In the genomic region with DNA sequence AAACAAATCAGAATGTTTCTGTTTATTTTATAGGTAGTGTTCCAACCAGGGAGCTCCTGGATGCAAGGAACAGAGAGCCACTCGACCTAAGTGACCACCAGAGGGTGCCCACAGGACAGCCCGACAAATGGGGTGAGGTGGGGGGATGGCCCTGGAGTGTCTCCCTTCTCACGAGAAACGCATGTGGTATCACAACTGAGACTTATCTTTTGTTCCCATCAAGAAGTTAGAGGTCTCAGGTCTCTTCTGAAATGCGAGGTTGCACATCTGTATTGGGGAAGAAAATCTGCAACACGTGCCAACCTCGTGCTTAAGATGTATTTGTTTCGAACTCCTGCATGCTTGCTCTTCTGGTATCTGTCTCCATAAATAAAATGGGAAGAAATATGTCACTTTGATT, we compare ENCODE assay signal across 9 cellular contexts.
DNase-seq lines count a peak whose midpoint lies in the region; ATAC-seq and TF ChIP-seq lines count a peak whose summit lies in the region.
"Had no signal": no experiment of that assay in that cellular context is flagged by ENCODE, and none has a peak within 500 bp of the region (broad histone marks: within the 10 kb centered on the region; RNA-seq: fewer than 3 reads in every experiment).

No MANE protein-coding gene starts in this region.

- H3K36me3 ChIP-seq in mesenchymal stem cell (ENCODE audit: control insufficient read depth in 1 of 2, insufficient read depth in 2 of 2, low read depth in 1 of 2, low read length in 2 of 2), result no peaks in the 10 kb centered on the region
- no peaks in the 10 kb centered on the region for H3K36me3 ChIP-seq in vagina

- no peak overlapping the region for H3K27ac Mint-ChIP-seq in CD4-positive, alpha-beta T cell

- peaks cover 4% of the 10 kb centered on the region for H3K4me1 Mint-ChIP-seq in CD4-positive, alpha-beta T cell (ENCODE audit: low read depth)

- H3K36me3 Mint-ChIP-seq in CD4-positive, alpha-beta T cell (ENCODE audit: low read depth), result no peaks in the 10 kb centered on the region

- H2BK15ac ChIP-seq in mesenchymal stem cell (ENCODE audit: low read depth, poor library complexity, severe bottlenecking), result no peak overlapping the region

- no peaks in the 10 kb centered on the region for H3K79me1 ChIP-seq in mesenchymal stem cell (replicated peaks; ENCODE audit: low read length, poor library complexity, severe bottlenecking)

- no peak overlapping the region for H3K14ac ChIP-seq in mesenchymal stem cell (ENCODE audit: low read length in 2 of 2)

- in situ Hi-C loops in astrocyte of the spinal cord (cut with HindIII; ENCODE audit: low sequenced_read_pairs), result no loop called here

- TF ChIP-seq CTCF in astrocyte of the spinal cord (IDR thresholded peaks at IDR 0.05; ENCODE audit: low read depth, low read length) (peak; percentile 59), vagina (IDR thresholded peaks at IDR 0.05) (no peak)
- no peak for TF ChIP-seq CTCF in CD4-positive, alpha-beta T cell (IDR thresholded peaks at IDR 0.05)

- 43% methylated on average over 8 of the region's 8 CpGs for WGBS in mesenchymal stem cell

- H3K27me3 ChIP-seq in mesenchymal stem cell (ENCODE audit: control insufficient read depth in 1 of 2, insufficient read depth in 1 of 2, low read length in 2 of 2) (no peaks in the 10 kb centered on the region), vagina (no peaks in the 10 kb centered on the region)
- H3K27me3 ChIP-seq in CD4-positive, alpha-beta T cell (ENCODE audit: control insufficient read depth, insufficient read depth, low read length), result no peaks in the 10 kb centered on the region

- no peak overlapping the region for H3K4me2 ChIP-seq in mesenchymal stem cell (ENCODE audit: low read length, poor library complexity, severe bottlenecking)

- ATAC-seq in HG03354 (IDR thresholded peaks at IDR 0.05; ENCODE audit: poor library complexity, severe bottlenecking, unreplicated experiment), result peak; percentile 55
- ATAC-seq in HG03097 (IDR thresholded peaks at IDR 0.05; ENCODE audit: low FRiP score, unreplicated experiment), result no peak
- ATAC-seq in CD4-positive, alpha-beta T cell (ENCODE audit: poor library complexity), result no peak

- no peak overlapping the region for H3K4me3 Mint-ChIP-seq in CD4-positive, alpha-beta T cell

- H3K9ac ChIP-seq in mesenchymal stem cell (ENCODE audit: low read length), result no peak overlapping the region

- DNase-seq in DMS 273 treated with DMSO at 0.1 percent for 48 hours (lab: John Stamatoyannopoulos, UW), result peak; percentile 7
- peak; percentile 20 for DNase-seq in astrocyte of the spinal cord (ENCODE audit: low read depth, low spot score)
- peak; percentile 44 for DNase-seq in mesenchymal stem cell
- no peak for DNase-seq in activated CD8-positive, alpha-beta memory T cell treated with anti-CD3 and anti-CD28 coated beads, Interleukin-2, amount 50 U/mL, for 48 hours
- no peak for DNase-seq in vagina (ENCODE audit: extremely low spot score in 2 of 2)
- DNase-seq in CD4-positive, alpha-beta T cell, result no peak

- no peaks in the 10 kb centered on the region for H3K9me3 ChIP-seq in mesenchymal stem cell (ENCODE audit: control insufficient read depth, low read length)
- H3K9me3 ChIP-seq in vagina, result no peaks in the 10 kb centered on the region
- H3K9me3 ChIP-seq in CD4-positive, alpha-beta T cell (ENCODE audit: control insufficient read depth, low read length), result no peaks in the 10 kb centered on the region

- intact Hi-C loops in vagina (cut with DNase I), result no loop called here
- intact Hi-C loops in CD4-positive, alpha-beta T cell (cut with DNase I, micrococcal nuclease), result no loop called here

- no peak overlapping the region for H2BK12ac ChIP-seq in mesenchymal stem cell (ENCODE audit: low read length in 2 of 2)

- H3K27ac ChIP-seq in mesenchymal stem cell (ENCODE audit: low read length, poor library complexity, severe bottlenecking) (no peak overlapping the region), vagina (no peak overlapping the region)
- H3K27ac ChIP-seq in CD4-positive, alpha-beta T cell (ENCODE audit: low read depth, low read length), result no peak overlapping the region
- H3K27ac ChIP-seq: HL-60 had no signal

- no peak overlapping the region for H3K23ac ChIP-seq in mesenchymal stem cell (ENCODE audit: low read length in 2 of 2)

- no peak overlapping the region for H2AFZ ChIP-seq in mesenchymal stem cell (ENCODE audit: low read depth, low read length)

- no peaks in the 10 kb centered on the region for H3K9me3 Mint-ChIP-seq in CD4-positive, alpha-beta T cell

- no peak overlapping the region for H2BK120ac ChIP-seq in mesenchymal stem cell (ENCODE audit: low read depth, low read length)

- H3K4me1 ChIP-seq in mesenchymal stem cell (ENCODE audit: control insufficient read depth, insufficient read depth, low read depth, low read length) (no peaks in the 10 kb centered on the region), vagina (no peaks in the 10 kb centered on the region)

- CTCF ChIA-PET in CD4-positive, alpha-beta T cell (lab: Charles Lee), result no interaction called here

- no peak for TF ChIP-seq POLR2A in vagina (IDR thresholded peaks at IDR 0.05)

- no peak overlapping the region for H2BK5ac ChIP-seq in mesenchymal stem cell (ENCODE audit: low read depth, low read length, poor library complexity, severe bottlenecking)

- no peak overlapping the region for H3K18ac ChIP-seq in mesenchymal stem cell (ENCODE audit: low read depth in 1 of 2, low read length in 2 of 2)

- POLR2A ChIA-PET in CD4-positive, alpha-beta T cell (lab: Charles Lee), result no interaction called here

- H3K27me3 Mint-ChIP-seq in CD4-positive, alpha-beta T cell, result peaks cover 12% of the 10 kb centered on the region

- H2AK5ac ChIP-seq in mesenchymal stem cell (ENCODE audit: low read length, severe bottlenecking), result no peak overlapping the region

- H3K4me3 ChIP-seq in astrocyte of the spinal cord (ENCODE audit: low read depth, low read length), result no peak overlapping the region
- no peak overlapping the region for H3K4me3 ChIP-seq in mesenchymal stem cell (ENCODE audit: insufficient read depth in 1 of 2, low read depth in 1 of 2, low read length in 2 of 2)
- no peak overlapping the region for H3K4me3 ChIP-seq in vagina

- no peak overlapping the region for H3K4ac ChIP-seq in mesenchymal stem cell (ENCODE audit: low read depth in 1 of 2, low read length in 2 of 2)

- no peak overlapping the region for H4K91ac ChIP-seq in mesenchymal stem cell (ENCODE audit: low read length)

- H4K8ac ChIP-seq in mesenchymal stem cell (ENCODE audit: low read length), result no peak overlapping the region

Comparison
In these comparisons a context has a peak if more than half of its experiments do, and no peak if none do; other contexts are left out.
1. DNase-seq: peak in DMS 273 treated with DMSO at 0.1 percent for 48 hours (single experiment), astrocyte of the spinal cord (single experiment) and mesenchymal stem cell (single experiment); none in activated CD8-positive, alpha-beta memory T cell treated with anti-CD3 and anti-CD28 coated beads, Interleukin-2, amount 50 U/mL, for 48 hours (single experiment), vagina (0 of 2) and CD4-positive, alpha-beta T cell (0 of 10).